In the genomic region with DNA sequence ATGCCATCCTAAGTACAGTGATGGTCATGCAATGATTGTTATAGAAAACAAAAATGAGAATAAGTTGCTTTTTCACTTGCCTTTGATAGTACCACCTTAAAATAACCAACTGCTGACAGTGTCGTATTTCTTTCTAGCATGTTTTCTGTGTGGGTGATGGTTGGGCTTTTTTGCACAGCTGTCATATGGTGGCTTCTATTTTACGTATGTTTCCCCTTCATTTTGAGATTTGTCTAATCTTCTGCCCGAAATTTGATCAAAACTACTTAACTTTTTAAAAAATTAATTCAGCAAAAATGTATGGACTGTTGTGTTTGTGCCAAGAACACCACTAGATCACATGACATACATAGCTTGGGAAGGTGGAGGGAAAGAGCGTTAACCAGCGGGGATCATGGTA, we compare ENCODE assay signal across 1 cellular context.
TF ChIP-seq lines count a peak whose summit lies in the region.

No MANE protein-coding gene starts in this region.

TF ChIP-seq in HepG2, 621 proteins besides CTCF, POLR2A, EP300 and RAD21 (continued from another document):
- TF ChIP-seq ZNF710 (CRISPR knock-in tag; IDR thresholded peaks at IDR 0.05; ENCODE audit: borderline replicate concordance), result no peak
